Comparison of ENCODE assay signal across 18 cellular contexts in the genomic region with DNA sequence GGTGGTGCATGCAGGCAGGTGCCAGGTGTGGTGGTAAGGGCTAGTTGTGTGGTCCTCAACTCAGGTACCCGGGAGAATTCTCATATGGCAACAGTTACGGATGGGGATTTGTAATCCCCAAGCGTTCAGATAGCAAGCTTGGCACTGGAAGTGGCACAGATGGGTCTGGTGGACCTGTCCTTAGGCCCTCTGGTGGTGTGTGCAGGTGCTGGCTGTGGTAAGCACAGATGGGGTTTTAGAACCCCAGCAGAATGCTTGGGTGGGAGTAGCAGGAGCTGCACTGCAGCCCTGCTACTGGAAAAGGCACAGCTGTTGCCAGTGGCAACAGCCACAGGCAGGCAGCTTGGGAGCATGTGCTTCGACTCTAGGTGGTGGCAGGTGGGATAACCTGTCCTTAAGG.
DNase-seq lines count a peak whose midpoint lies in the region; ATAC-seq and TF ChIP-seq lines count a peak whose summit lies in the region.
"Had no signal": no experiment of that assay in that cellular context is flagged by ENCODE, and none has a peak within 500 bp of the region (broad histone marks: within the 10 kb centered on the region; RNA-seq: fewer than 3 reads in every experiment).

No MANE protein-coding gene starts in this region.

- H3K27ac ChIP-seq in OCI-LY3 (ENCODE audit: low read length): no peak overlapping the region
- H3K27ac ChIP-seq: BLaER1, RWPE1 had no signal

- H3K27me3 Mint-ChIP-seq in glutamatergic neuron (ENCODE audit: unreplicated experiment): peaks cover 2% of the 10 kb centered on the region

- no peaks in the 10 kb centered on the region for H3K9me3 Mint-ChIP-seq in glutamatergic neuron (ENCODE audit: unreplicated experiment)

- peaks cover 7% of the 10 kb centered on the region for H3K36me3 Mint-ChIP-seq in glutamatergic neuron (ENCODE audit: unreplicated experiment)
- H3K36me3 Mint-ChIP-seq: CD8-positive, alpha-beta memory T cell had no signal

- H3K79me2 ChIP-seq in OCI-LY3 (ENCODE audit: low read length): no peaks in the 10 kb centered on the region

- TF ChIP-seq CTCF in OCI-LY3 (IDR thresholded peaks at IDR 0.05; ENCODE audit: low read depth, low read length) (peak; percentile 36), glutamatergic neuron (IDR thresholded peaks at IDR 0.05; ENCODE audit: partially characterized antibody, unreplicated experiment) (peak; percentile 15)

- H3K4me2 ChIP-seq in OCI-LY3 (ENCODE audit: low read length): no peak overlapping the region
- H3K4me2 ChIP-seq: BLaER1 had no signal

- no peaks in the 10 kb centered on the region for H3K9me3 ChIP-seq in OCI-LY3 (ENCODE audit: insufficient read depth, low read length)
- H3K9me3 ChIP-seq: BLaER1 had no signal

- no peaks in the 10 kb centered on the region for H3K36me3 ChIP-seq in OCI-LY3 (replicated peaks; ENCODE audit: low read depth, low read length)
- H3K36me3 ChIP-seq: BLaER1 had no signal

- DNase-seq in NCI-H82 (lab: John Stamatoyannopoulos, UW) (peak; percentile 26), NCI-H82 treated with DMSO at 0.1 percent for 48 hours (lab: John Stamatoyannopoulos, UW; ENCODE audit: unreplicated experiment) (no peak), glutamatergic neuron (no peak), NCI-H2227 treated with DMSO at 0.1 percent for 48 hours (lab: John Stamatoyannopoulos, UW) (no peak), COLO668 (lab: John Stamatoyannopoulos, UW; ENCODE audit: unreplicated experiment) (no peak)
- DNase-seq: CD8-positive, alpha-beta memory T cell; MV-4-11; NCI-H1417; NCI-H1930; NCI-H510A treated with DMSO at 0.1 percent for 48 hours; OCI-M1; T-helper 2 cell had no signal

- no peaks in the 10 kb centered on the region for H3K27me3 ChIP-seq in OCI-LY3 (ENCODE audit: low read depth, low read length)
- H3K27me3 ChIP-seq: BLaER1 had no signal

- ATAC-seq in GM18861 (IDR thresholded peaks at IDR 0.05; ENCODE audit: unreplicated experiment): no peak
- no peak for ATAC-seq in HG02763 (IDR thresholded peaks at IDR 0.05; ENCODE audit: unreplicated experiment)
- ATAC-seq: K562 had no signal

- peaks cover 5% of the 10 kb centered on the region for H3K4me1 Mint-ChIP-seq in glutamatergic neuron (ENCODE audit: low read depth, unreplicated experiment)
- H3K4me1 Mint-ChIP-seq: CD8-positive, alpha-beta memory T cell had no signal

- H3K4me3 ChIP-seq in OCI-LY3 (ENCODE audit: low read length): no peak overlapping the region
- H3K4me3 ChIP-seq: BLaER1, K562 had no signal

- H3K9ac ChIP-seq in OCI-LY3 (ENCODE audit: low read length): no peak overlapping the region
- H3K9ac ChIP-seq: BLaER1 had no signal

- no peak overlapping the region for H2AFZ ChIP-seq in OCI-LY3 (ENCODE audit: low read depth, low read length)

- H3K27ac Mint-ChIP-seq in glutamatergic neuron (ENCODE audit: unreplicated experiment): no peak overlapping the region
- H3K27ac Mint-ChIP-seq: CD8-positive, alpha-beta memory T cell had no signal

- no peaks in the 10 kb centered on the region for H3K4me1 ChIP-seq in OCI-LY3 (ENCODE audit: low read length)
- H3K4me1 ChIP-seq: BLaER1 had no signal

- no peak overlapping the region for H3K4me3 Mint-ChIP-seq in glutamatergic neuron (ENCODE audit: unreplicated experiment)
- H3K4me3 Mint-ChIP-seq: CD8-positive, alpha-beta memory T cell had no signal

- H4K20me1 ChIP-seq in OCI-LY3 (ENCODE audit: insufficient read depth, low read length): no peaks in the 10 kb centered on the region
- H4K20me1 ChIP-seq: BLaER1 had no signal
